ENCODE assay signal across 12 cellular contexts in genomic region chr20:25017257-25017803, GRCh38.
DNase-seq lines count a peak whose midpoint lies in the region; ATAC-seq and TF ChIP-seq lines count a peak whose summit lies in the region.
"Had no signal": no experiment of that assay in that cellular context is flagged by ENCODE, and none has a peak within 500 bp of the region (broad histone marks: within the 10 kb centered on the region; RNA-seq: fewer than 3 reads in every experiment).

No MANE protein-coding gene starts in this region.

- TF ChIP-seq CTCF in tibial artery (IDR thresholded peaks at IDR 0.05), result no peak

- no peaks in the 10 kb centered on the region for H3K9me3 ChIP-seq in tibial artery

- intact Hi-C loops in tibial artery (cut with DNase I; ENCODE audit: low total_unique reads), result no loop called here

- H3K4me1 ChIP-seq in tibial artery, result peaks cover 0 to 16% (median 0%) of the 10 kb centered on the region in 4 donors

- no peak overlapping the region for H3K4me3 ChIP-seq in tibial artery
- H3K4me3 ChIP-seq: K562 had no signal

- no peak for ATAC-seq in HG02885 (IDR thresholded peaks at IDR 0.05; ENCODE audit: poor library complexity, unreplicated experiment)
- ATAC-seq: activated naive CD8-positive, alpha-beta T cell treated with anti-CD3 and anti-CD28 coated beads, Interleukin-2, amount 50 U/mL, for 24 hours; K562 had no signal

- DNase-seq in NCI-H1417 (lab: John Stamatoyannopoulos, UW) (peak; percentile 30 to 94 (median 88)), NCI-H1417 treated with DMSO at 0.1 percent for 48 hours (lab: John Stamatoyannopoulos, UW) (no peak), NCI-H748 treated with DMSO at 0.1 percent for 48 hours (lab: John Stamatoyannopoulos, UW) (peak; percentile 64), iPS-NIHi7 (ENCODE audit: extremely low spot score) (peak; percentile 69), tibial artery (peak; percentile 16 to 63)
- no peak for DNase-seq in activated T-cell treated with anti-CD3 and anti-CD28 coated beads, Interleukin-2, amount 50 U/mL, for 1 hour
- no peak for DNase-seq in effector CD8-positive, alpha-beta T cell (lab: John Stamatoyannopoulos, UW)
- DNase-seq: activated CD4-positive, alpha-beta T cell treated with anti-CD3 and anti-CD28 coated beads, Interleukin-2, amount 10 ng/mL, durations not matched to agents 24 days and 14 days; activated naive CD8-positive, alpha-beta T cell treated with anti-CD3 and anti-CD28 coated beads, Interleukin-2, amount 50 U/mL, for 24 hours had no signal

- no peak overlapping the region for H3K27ac ChIP-seq in tibial artery
- H3K27ac ChIP-seq: 22Rv1 had no signal

- no peaks in the 10 kb centered on the region for H3K27me3 ChIP-seq in tibial artery

- H3K36me3 ChIP-seq in tibial artery, result peaks cover 22 to 87% (median 62%) of the 10 kb centered on the region in 3 donors

Comparison
In these comparisons a context has a peak if more than half of its experiments do, and no peak if none do; other contexts are left out.
1. DNase-seq: peak in NCI-H1417 (3 of 3), NCI-H748 treated with DMSO at 0.1 percent for 48 hours (single experiment), iPS-NIHi7 (single experiment) and tibial artery (2 of 2); none in NCI-H1417 treated with DMSO at 0.1 percent for 48 hours (single experiment), activated T-cell treated with anti-CD3 and anti-CD28 coated beads, Interleukin-2, amount 50 U/mL, for 1 hour (single experiment) and effector CD8-positive, alpha-beta T cell (single experiment).